Comparison of ENCODE assay signal across 23 cellular contexts in the genomic region with DNA sequence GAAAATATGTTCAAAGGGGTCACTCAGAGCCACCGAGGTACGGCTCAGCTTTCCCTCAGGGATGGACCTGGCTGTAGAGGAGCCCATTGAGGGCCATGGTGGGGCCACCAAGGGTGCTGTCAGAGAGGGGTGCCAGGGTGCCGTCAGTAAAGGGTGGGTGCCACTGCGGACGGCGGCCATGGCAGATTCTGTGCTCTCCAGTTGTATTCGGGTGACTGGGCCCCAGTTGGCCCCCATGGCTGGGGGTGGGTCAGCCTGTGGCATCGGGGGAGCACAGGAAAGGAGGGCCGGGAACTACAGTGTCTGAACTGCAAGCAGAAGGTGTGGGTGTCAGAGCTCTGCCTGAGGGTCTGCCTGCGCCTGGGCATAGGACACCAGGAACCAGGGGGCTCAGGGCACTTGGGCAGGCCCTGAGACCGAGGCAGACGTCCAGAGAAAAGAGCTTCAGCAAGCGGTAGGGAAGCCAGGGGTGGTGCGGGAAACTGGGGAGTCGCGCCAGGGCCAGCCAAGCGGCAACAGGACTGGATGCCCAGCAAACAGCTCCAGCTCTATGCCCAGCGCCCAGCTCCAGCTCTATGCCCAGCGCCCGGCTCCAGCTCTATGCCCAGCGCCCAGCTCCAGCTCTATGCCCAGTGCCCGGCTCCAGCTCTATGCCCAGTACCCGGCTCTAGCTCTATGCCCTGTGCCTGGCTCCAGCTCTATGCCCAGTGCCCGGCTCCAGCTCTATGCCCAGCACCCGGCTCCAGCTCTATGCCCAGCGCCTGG.
"Had no signal": no experiment of that assay in that cellular context is flagged by ENCODE, and none has a peak within 500 bp of the region (broad histone marks: within the 10 kb centered on the region; RNA-seq: fewer than 3 reads in every experiment).

No MANE protein-coding gene starts in this region.

- H3K9me3 Mint-ChIP-seq: effector memory CD8-positive, alpha-beta T cell; memory B cell had no signal

- H3K27me3 Mint-ChIP-seq: dendritic cell treated with granulocyte-macrophage colony-stimulating factor and Interleukin-4, amounts not matched to agents 40 ng/mL and 50 ng/mL, for 4 days; effector memory CD8-positive, alpha-beta T cell; memory B cell had no signal

- H3K27ac Mint-ChIP-seq: dendritic cell treated with granulocyte-macrophage colony-stimulating factor and Interleukin-4, amounts not matched to agents 40 ng/mL and 50 ng/mL, for 4 days; effector memory CD8-positive, alpha-beta T cell; endodermal cell; memory B cell had no signal

- DNase-seq: colonic mucosa; cortex of kidney; effector CD8-positive, alpha-beta T cell; effector memory CD8-positive, alpha-beta T cell; endodermal cell; erythroblast; esophagus squamous epithelium; foreskin fibroblast; foreskin melanocyte; gastrocnemius medialis; glutamatergic neuron; head of caudate nucleus; heart right ventricle; hippocampal formation; left cardiac atrium; mammary epithelial cell; mesendoderm; midbrain had no signal

- FAIRE-seq: endometrium, islet of Langerhans, keratinocyte had no signal

- H3K36me3 Mint-ChIP-seq: memory B cell had no signal

- H3K4me3 Mint-ChIP-seq: dendritic cell treated with granulocyte-macrophage colony-stimulating factor and Interleukin-4, amounts not matched to agents 40 ng/mL and 50 ng/mL, for 4 days; effector memory CD8-positive, alpha-beta T cell; endodermal cell; memory B cell had no signal

- H3K4me1 Mint-ChIP-seq: endodermal cell, memory B cell had no signal
